In genomic region chr22:44604455-44604854, GRCh38 we compare ENCODE assay signal across 21 cellular contexts.
"Had no signal": no experiment of that assay in that cellular context is flagged by ENCODE, and none has a peak within 500 bp of the region (broad histone marks: within the 10 kb centered on the region; RNA-seq: fewer than 3 reads in every experiment).

No MANE protein-coding gene starts in this region.

- H3K4me1 Mint-ChIP-seq: activated naive CD4-positive, alpha-beta T cell treated with anti-CD3 and anti-CD28 coated beads, Interleukin-2, amount 50 U/mL, for 24 hours had no signal

- H3K27ac ChIP-seq: cardiac muscle cell, esophagus muscularis mucosa, gastroesophageal sphincter, heart left ventricle, left lung, pancreas, stomach, upper lobe of right lung had no signal

- H3K27me3 ChIP-seq: cardiac muscle cell, pancreas had no signal

- FAIRE-seq: pancreas had no signal

- H3K4me2 ChIP-seq: smooth muscle cell had no signal

- H3K9me3 Mint-ChIP-seq: activated naive CD4-positive, alpha-beta T cell treated with anti-CD3 and anti-CD28 coated beads, Interleukin-2, amount 50 U/mL, for 24 hours; dendritic cell treated with granulocyte-macrophage colony-stimulating factor and Interleukin-4, amounts not matched to agents 40 ng/mL and 50 ng/mL, for 4 days; T-helper 1 cell treated with Interleukin-12 subunit alpha and Interleukin-12 subunit beta and Interleukin-4 antibody, amounts not matched to agents 30 μg/mL and 1 μg/mL, for 36 hours had no signal

- H3K4me3 ChIP-seq: cardiac muscle cell, esophagus muscularis mucosa, gastroesophageal sphincter, heart left ventricle, left lung, pancreas, smooth muscle cell, stomach, upper lobe of right lung had no signal

- H3K36me3 Mint-ChIP-seq: activated naive CD4-positive, alpha-beta T cell treated with anti-CD3 and anti-CD28 coated beads, Interleukin-2, amount 50 U/mL, for 24 hours had no signal

- DNase-seq: activated CD4-positive, alpha-beta T cell treated with anti-CD3 and anti-CD28 coated beads, Interleukin-2, amount 50 U/mL, for 1 hour; activated CD4-positive, CD25-positive, alpha-beta regulatory T cell treated with anti-CD3 and anti-CD28 coated beads, Interleukin-2, amount 50 U/mL, for 72 hours; activated CD8-positive, alpha-beta memory T cell treated with anti-CD3 and anti-CD28 coated beads, Interleukin-2, amount 50 U/mL, for 48 hours; activated effector memory CD4-positive, alpha-beta T cell treated with Interleukin-2 at 50 U/mL for 16 hours; activated T-cell treated with anti-CD3 and anti-CD28 coated beads, Interleukin-2, amount 50 U/mL, for 48 hours; effector CD8-positive, alpha-beta T cell; heart left ventricle; left lung; mammary epithelial cell; pancreas; stimulated activated CD4-positive, alpha-beta T cell treated with anti-CD3 and anti-CD28 coated beads, Interleukin-4, amount 100 ng/mL, for 1 hour; stomach; upper lobe of right lung had no signal

- H3K4me3 Mint-ChIP-seq: activated naive CD4-positive, alpha-beta T cell treated with anti-CD3 and anti-CD28 coated beads, Interleukin-2, amount 50 U/mL, for 24 hours; dendritic cell treated with granulocyte-macrophage colony-stimulating factor and Interleukin-4, amounts not matched to agents 40 ng/mL and 50 ng/mL, for 4 days; T-helper 1 cell treated with Interleukin-12 subunit alpha and Interleukin-12 subunit beta and Interleukin-4 antibody, amounts not matched to agents 30 μg/mL and 1 μg/mL, for 36 hours had no signal

- ATAC-seq: gastroesophageal sphincter, heart left ventricle, sciatic nerve had no signal

- H3K4me1 ChIP-seq: gastroesophageal sphincter, pancreas, stomach, upper lobe of right lung had no signal

- H3K27ac Mint-ChIP-seq: activated naive CD4-positive, alpha-beta T cell treated with anti-CD3 and anti-CD28 coated beads, Interleukin-2, amount 50 U/mL, for 24 hours; T-helper 1 cell treated with Interleukin-12 subunit alpha and Interleukin-12 subunit beta and Interleukin-4 antibody, amounts not matched to agents 30 μg/mL and 1 μg/mL, for 36 hours had no signal

- H3K9me3 ChIP-seq: esophagus muscularis mucosa, gastroesophageal sphincter, heart left ventricle, left lung, pancreas, stomach, upper lobe of right lung had no signal

- H3K36me3 ChIP-seq: cardiac muscle cell, esophagus muscularis mucosa, gastroesophageal sphincter, heart left ventricle, left lung, pancreas, stomach, upper lobe of right lung had no signal
